ENCODE assay signal across 15 cellular contexts in the genomic region with DNA sequence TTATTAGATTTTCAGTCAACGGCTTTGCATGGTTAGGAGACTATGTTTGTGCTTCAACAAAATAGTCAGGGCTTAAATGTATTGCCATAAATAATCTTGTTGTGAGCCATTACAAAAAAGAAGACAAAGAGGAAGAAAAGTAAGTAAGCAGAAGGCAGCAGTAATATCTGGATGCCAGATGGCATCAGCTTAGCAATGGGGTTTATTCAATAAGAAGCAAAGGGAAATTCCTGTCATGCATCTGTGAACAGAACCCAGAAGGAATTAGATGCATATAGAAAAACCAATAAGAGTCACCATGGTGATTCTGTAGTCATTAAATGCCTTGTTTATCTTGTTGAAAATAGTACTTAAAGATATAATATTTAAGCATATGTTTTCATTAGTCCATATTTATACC.
"Had no signal": no experiment of that assay in that cellular context is flagged by ENCODE, and none has a peak within 500 bp of the region (broad histone marks: within the 10 kb centered on the region; RNA-seq: fewer than 3 reads in every experiment).

No MANE protein-coding gene starts in this region.

- H3K27me3 ChIP-seq: heart left ventricle, neural progenitor cell had no signal

- H2AFZ ChIP-seq: neural progenitor cell had no signal

- H3K36me3 Mint-ChIP-seq: activated CD8-positive, alpha-beta memory T cell treated with anti-CD3 and anti-CD28 coated beads, Interleukin-2, amount 10 ng/mL, durations not matched to agents 7 days and 5 days; activated naive CD8-positive, alpha-beta T cell treated with anti-CD3 and anti-CD28 coated beads for 36 hours; neural progenitor cell had no signal

- H3K4me3 ChIP-seq: heart left ventricle, left ventricle myocardium inferior, neural progenitor cell, skin epidermis had no signal

- H3K27me3 Mint-ChIP-seq: activated CD8-positive, alpha-beta memory T cell treated with anti-CD3 and anti-CD28 coated beads, Interleukin-2, amount 10 ng/mL, durations not matched to agents 7 days and 5 days; activated T-cell treated with anti-CD3 and anti-CD28 coated beads, Interleukin-2, amount 50 U/mL, for 24 hours had no signal

- H3K4me1 ChIP-seq: neural progenitor cell had no signal

- H3K27ac ChIP-seq: heart left ventricle, left ventricle myocardium inferior, neural progenitor cell, skin epidermis had no signal

- H3K36me3 ChIP-seq: heart left ventricle, left ventricle myocardium inferior, neural progenitor cell had no signal

- H3K9ac ChIP-seq: neural progenitor cell had no signal

- H3K4me1 Mint-ChIP-seq: activated CD8-positive, alpha-beta memory T cell treated with anti-CD3 and anti-CD28 coated beads, Interleukin-2, amount 10 ng/mL, durations not matched to agents 7 days and 5 days; activated naive CD8-positive, alpha-beta T cell treated with anti-CD3 and anti-CD28 coated beads for 36 hours; neural progenitor cell had no signal

- DNase-seq: activated CD4-positive, alpha-beta T cell treated with anti-CD3 and anti-CD28 coated beads, Interleukin-2, amount 50 U/mL, for 4 hours; activated CD4-positive, CD25-positive, alpha-beta regulatory T cell treated with anti-CD3 and anti-CD28 coated beads, Interleukin-2, amount 50 U/mL, for 72 hours; activated CD8-positive, alpha-beta memory T cell treated with anti-CD3 and anti-CD28 coated beads, Interleukin-2, amount 10 ng/mL, durations not matched to agents 7 days and 5 days; activated gamma-delta T cell; activated naive CD8-positive, alpha-beta T cell treated with anti-CD3 and anti-CD28 coated beads for 36 hours; activated T-cell treated with anti-CD3 and anti-CD28 coated beads, Interleukin-2, amount 50 U/mL, for 24 hours; anterior cingulate cortex; cerebellar nuclear complex; heart left ventricle; islet precursor cell; left ventricle myocardium inferior; mesenchymal stem cell; retina had no signal

- H3K4me3 Mint-ChIP-seq: activated CD8-positive, alpha-beta memory T cell treated with anti-CD3 and anti-CD28 coated beads, Interleukin-2, amount 10 ng/mL, durations not matched to agents 7 days and 5 days; activated naive CD8-positive, alpha-beta T cell treated with anti-CD3 and anti-CD28 coated beads for 36 hours; activated T-cell treated with anti-CD3 and anti-CD28 coated beads, Interleukin-2, amount 50 U/mL, for 24 hours; neural progenitor cell had no signal

- H3K27ac Mint-ChIP-seq: activated CD8-positive, alpha-beta memory T cell treated with anti-CD3 and anti-CD28 coated beads, Interleukin-2, amount 10 ng/mL, durations not matched to agents 7 days and 5 days; activated naive CD8-positive, alpha-beta T cell treated with anti-CD3 and anti-CD28 coated beads for 36 hours; activated T-cell treated with anti-CD3 and anti-CD28 coated beads, Interleukin-2, amount 50 U/mL, for 24 hours; neural progenitor cell had no signal

- H3K4me2 ChIP-seq: neural progenitor cell had no signal
